ENCODE assay signal across 10 cellular contexts in the genomic region with DNA sequence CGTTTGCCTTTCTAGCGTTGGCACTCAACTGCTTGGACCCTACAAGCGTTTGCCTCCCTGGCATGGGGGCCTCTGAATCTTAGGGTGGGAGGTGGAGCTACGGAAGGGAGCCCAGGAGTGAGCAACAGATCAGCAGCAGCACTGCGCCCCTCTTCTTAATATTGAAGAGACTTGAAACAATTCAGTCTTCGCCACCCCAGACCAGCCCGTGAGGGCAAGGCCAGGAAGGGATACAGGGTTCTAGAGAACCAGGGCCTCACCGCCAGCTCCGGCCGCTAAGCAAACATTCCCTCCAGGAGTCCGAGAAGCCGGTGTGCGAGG. TPM values are rescaled to one million over a fixed set of nuclear protein-coding genes. Genes with fewer than 3 reads are reported as not detected.
DNase-seq lines count a peak whose midpoint lies in the region; ATAC-seq, FAIRE-seq and TF ChIP-seq lines count a peak whose summit lies in the region.
"Had no signal": no experiment of that assay in that cellular context is flagged by ENCODE, and none has a peak within 500 bp of the region (broad histone marks: within the 10 kb centered on the region; RNA-seq: fewer than 3 reads in every experiment).

No MANE protein-coding gene starts in this region.

- FAIRE-seq in frontal cortex (lab: Jason Lieb, UNC) = no peak

- H3K9ac ChIP-seq in smooth muscle cell (ENCODE audit: low read depth) = peak overlapping the region; percentile 86

- ATAC-seq in GM21360 (IDR thresholded peaks at IDR 0.05; ENCODE audit: unreplicated experiment) (peak; percentile 13), activated B cell treated with CpG ODN at 0.5 μM for 24 hours (ENCODE audit: low read depth) (no peak), GM18498 (IDR thresholded peaks at IDR 0.05; ENCODE audit: unreplicated experiment) (no peak)

- H3K9me3 Mint-ChIP-seq in activated B cell treated with CpG ODN at 0.5 μM for 24 hours = no peaks in the 10 kb centered on the region

- H3K9me3 ChIP-seq in iPS-18c (ENCODE audit: control insufficient read depth, insufficient read depth, low read length) (no peaks in the 10 kb centered on the region), smooth muscle cell (replicated peaks; ENCODE audit: low read depth) (no peaks in the 10 kb centered on the region)

- peak overlapping the region; percentile 92 for H3K4me2 ChIP-seq in smooth muscle cell

- peak overlapping the region; percentile 73 for H3K4me3 Mint-ChIP-seq in activated B cell treated with CpG ODN at 0.5 μM for 24 hours

- no peak for TF ChIP-seq CTCF in activated B cell treated with CpG ODN at 0.5 μM for 24 hours (IDR thresholded peaks at IDR 0.05)
- TF ChIP-seq CTCF in smooth muscle cell (IDR thresholded peaks at IDR 0.05; ENCODE audit: borderline replicate concordance, insufficient read depth, poor library complexity, severe bottlenecking) = no peak

- peaks cover 21% of the 10 kb centered on the region for H3K4me1 Mint-ChIP-seq in activated B cell treated with CpG ODN at 0.5 μM for 24 hours

- H2AFZ ChIP-seq in smooth muscle cell (ENCODE audit: low read depth) = peak overlapping the region; percentile 10

- H3K36me3 ChIP-seq in smooth muscle cell (ENCODE audit: low read depth) = no peaks in the 10 kb centered on the region

- peak overlapping the region; percentile 65; the same call in 1 of the 2 replicates for H3K4me3 ChIP-seq in iPS-18c (ENCODE audit: insufficient read depth, low read depth, low read length)
- H3K4me3 ChIP-seq in smooth muscle cell = peak overlapping the region; percentile 71

- peaks cover 34% of the 10 kb centered on the region for H3K79me2 ChIP-seq in smooth muscle cell (ENCODE audit: low read depth)

- no peaks in the 10 kb centered on the region for H3K27me3 ChIP-seq in smooth muscle cell (ENCODE audit: low read depth)

- H4K20me1 ChIP-seq in smooth muscle cell (ENCODE audit: low read depth) = peaks cover 25% of the 10 kb centered on the region

- DNase-seq in activated B cell treated with CpG ODN at 0.5 μM for 24 hours (no peak), smooth muscle cell (lab: John Stamatoyannopoulos, UW; ENCODE audit: unreplicated experiment) (no peak), frontal cortex (ENCODE audit: low spot score in 2 of 2) (no peak), NCI-H1436 (lab: John Stamatoyannopoulos, UW) (no peak), kidney tubule cell (ENCODE audit: low spot score) (no peak)
- DNase-seq: stimulated activated CD4-positive, alpha-beta T cell treated with anti-CD3 and anti-CD28 coated beads, Interleukin-1b, Interleukin-23, amount 100 ng/mL, for 48 hours had no signal

- peaks cover 41% of the 10 kb centered on the region for H3K27me3 Mint-ChIP-seq in activated B cell treated with CpG ODN at 0.5 μM for 24 hours

- peaks cover 17% of the 10 kb centered on the region for H3K4me1 ChIP-seq in smooth muscle cell (ENCODE audit: low read depth)

- POLR2A ChIA-PET in activated B cell treated with CpG ODN at 0.5 μM for 24 hours (lab: Charles Lee) = interaction anchor here (1.0 to 2.6 kb wide), 5 partner anchors 13 to 50 kb away, joined by 3 to 34 read pairs (median 7); no protein-coding TSS in a partner anchor

- CTCF ChIA-PET in activated B cell treated with CpG ODN at 0.5 μM for 24 hours (lab: Charles Lee) = interaction anchor here (1.0 to 1.2 kb wide), 2 partner anchors 27 to 49 kb away, joined by 3 read pairs; no protein-coding TSS in a partner anchor

- WGBS in smooth muscle cell (ENCODE audit: low lambda C conversion rate) = 4% methylated on average over 13 of the region's 13 CpGs

- no peaks in the 10 kb centered on the region for H3K36me3 Mint-ChIP-seq in activated B cell treated with CpG ODN at 0.5 μM for 24 hours (ENCODE audit: low read depth)

- H3K27ac ChIP-seq in smooth muscle cell (ENCODE audit: low read depth) = peak overlapping the region; percentile 96

- no peaks in the 10 kb centered on the region for H3F3A ChIP-seq in smooth muscle cell (ENCODE audit: low read depth)

- intact Hi-C loops in activated B cell treated with CpG ODN at 0.5 μM for 24 hours (cut with micrococcal nuclease) = loop anchor here (1.0 to 10.0 kb wide), 3 partner anchors 13 to 304 kb away; partner anchors contain the start of gene RAB37

- H3K27ac Mint-ChIP-seq in activated B cell treated with CpG ODN at 0.5 μM for 24 hours = peak overlapping the region; percentile 88

RNA-seq across cellular contexts. Expression of gene GPRC5C, which starts 1.5 kb away (rescaled TPM):
- 14.0 and 17.0 TPM in 2 replicates for total RNA-seq in activated B cell treated with CpG ODN at 0.5 μM for 24 hours
- total RNA-seq in smooth muscle cell = 57.0 and 64.5 TPM in 2 replicates
- 96.9 and 103 TPM in 2 replicates for polyA plus RNA-seq in smooth muscle cell
- total RNA-seq in frontal cortex = 5.3 TPM

RNA-seq across cellular contexts. Expression of gene CD300A, which starts 36.1 kb away (rescaled TPM):
- total RNA-seq in activated B cell treated with CpG ODN at 0.5 μM for 24 hours (0.34 and 0.71 TPM in 2 replicates), smooth muscle cell (not detected in 2 replicates), frontal cortex (2.4 TPM)
- polyA plus RNA-seq in smooth muscle cell = 0.76 TPM in 1 of 2 replicates, not detected in the other
- total RNA-seq: dermis microvascular lymphatic vessel endothelial cell had no signal
